ENCODE assay signal across 9 cellular contexts in the genomic region with DNA sequence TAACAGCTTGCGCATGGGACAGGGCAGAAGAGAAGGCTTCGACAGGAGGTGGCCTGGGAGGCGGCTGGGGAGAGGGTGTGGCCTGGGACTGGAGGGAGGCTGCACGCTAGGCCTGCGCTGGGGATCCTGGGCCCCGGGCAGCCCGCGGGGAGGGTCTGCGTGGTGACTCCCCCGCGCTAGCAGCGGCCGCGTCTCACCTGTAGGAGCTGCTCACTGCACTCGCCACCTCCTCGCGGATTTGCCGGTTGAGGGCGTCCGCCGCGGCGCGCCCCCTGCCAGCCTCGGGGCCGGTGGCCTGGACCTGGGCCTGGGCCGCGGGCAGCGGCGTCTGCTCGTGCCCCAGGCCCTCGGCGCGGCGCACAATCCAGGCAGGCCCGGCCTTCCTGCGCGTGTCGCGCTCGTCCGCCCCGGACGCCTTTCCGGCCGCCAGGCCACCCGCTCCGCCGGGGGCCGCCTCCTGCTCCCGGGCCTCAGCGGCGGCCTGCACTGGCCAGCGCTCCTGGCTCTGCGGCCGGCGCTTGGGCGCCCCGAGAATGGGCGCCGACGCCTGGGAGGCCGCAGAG. TPM values are rescaled to one million over a fixed set of nuclear protein-coding genes. Genes with fewer than 3 reads are reported as not detected.
DNase-seq lines count a peak whose midpoint lies in the region; ATAC-seq and TF ChIP-seq lines count a peak whose summit lies in the region.
"Had no signal": no experiment of that assay in that cellular context is flagged by ENCODE, and none has a peak within 500 bp of the region (broad histone marks: within the 10 kb centered on the region; RNA-seq: fewer than 3 reads in every experiment).

No MANE protein-coding gene starts in this region.

- peaks cover 22% of the 10 kb centered on the region; the same call in 1 of the 2 replicates for H3K4me1 ChIP-seq in HUES6 (ENCODE audit: control insufficient read depth, insufficient read depth, low read length)
- no peaks in the 10 kb centered on the region for H3K4me1 ChIP-seq in OCI-LY7 (ENCODE audit: insufficient read depth, low read length, poor library complexity, severe bottlenecking)

- H3K9me3 Mint-ChIP-seq in activated T-helper 1 cell treated with anti-CD3 and anti-CD28 coated beads, Interleukin-12 subunit alpha, Interleukin-12 subunit beta, Interleukin-2, Interleukin-4 antibody, amounts not matched to agents 30 ng/mL and 10 ng/mL and 1 ng/mL, durations not matched to agents 14 hours and 24 hours and 36 hours: peaks cover 6% of the 10 kb centered on the region

- H2AFZ ChIP-seq in OCI-LY7 (ENCODE audit: low read length): no peak overlapping the region

- peak; percentile 80 for ATAC-seq in Right ventricle myocardium superior (ENCODE audit: poor library complexity)

- peaks cover 66% of the 10 kb centered on the region for H3K27me3 Mint-ChIP-seq in activated T-helper 1 cell treated with anti-CD3 and anti-CD28 coated beads, Interleukin-12 subunit alpha, Interleukin-12 subunit beta, Interleukin-2, Interleukin-4 antibody, amounts not matched to agents 30 ng/mL and 10 ng/mL and 1 ng/mL, durations not matched to agents 14 hours and 24 hours and 36 hours (ENCODE audit: insufficient read depth)

- no peaks in the 10 kb centered on the region for H3K9me3 ChIP-seq in HUES6 (ENCODE audit: control insufficient read depth, insufficient read depth, low read depth, low read length)
- no peaks in the 10 kb centered on the region for H3K9me3 ChIP-seq in OCI-LY7 (ENCODE audit: low read length)

- intact Hi-C loops in activated T-helper 1 cell treated with anti-CD3 and anti-CD28 coated beads, Interleukin-12 subunit alpha, Interleukin-12 subunit beta, Interleukin-2, Interleukin-4 antibody, amounts not matched to agents 30 ng/mL and 10 ng/mL and 1 ng/mL, durations not matched to agents 14 hours and 24 hours and 36 hours (cut with micrococcal nuclease): loop anchor here (5.0 kb wide), 2 partner anchors 85 to 130 kb away; no protein-coding TSS in a partner anchor
- intact Hi-C loops in Right ventricle myocardium superior (cut with DNase I): loop anchor here (10.0 kb wide), 1 partner anchor 123 kb away; no protein-coding TSS in a partner anchor
- intact Hi-C loops in posterior cingulate gyrus (cut with DNase I): no loop called here
- intact Hi-C loops in posterior vena cava (cut with DNase I): no loop called here
- intact Hi-C loops in OCI-LY7 (cut with micrococcal nuclease; ENCODE audit: unreplicated experiment): no loop called here

- peaks cover 46% of the 10 kb centered on the region for H3K4me1 Mint-ChIP-seq in activated T-helper 1 cell treated with anti-CD3 and anti-CD28 coated beads, Interleukin-12 subunit alpha, Interleukin-12 subunit beta, Interleukin-2, Interleukin-4 antibody, amounts not matched to agents 30 ng/mL and 10 ng/mL and 1 ng/mL, durations not matched to agents 14 hours and 24 hours and 36 hours (ENCODE audit: low read depth)

- H3K27ac Mint-ChIP-seq in activated T-helper 1 cell treated with anti-CD3 and anti-CD28 coated beads, Interleukin-12 subunit alpha, Interleukin-12 subunit beta, Interleukin-2, Interleukin-4 antibody, amounts not matched to agents 30 ng/mL and 10 ng/mL and 1 ng/mL, durations not matched to agents 14 hours and 24 hours and 36 hours: no peak overlapping the region

- peaks cover 10% of the 10 kb centered on the region for H3K36me3 Mint-ChIP-seq in activated T-helper 1 cell treated with anti-CD3 and anti-CD28 coated beads, Interleukin-12 subunit alpha, Interleukin-12 subunit beta, Interleukin-2, Interleukin-4 antibody, amounts not matched to agents 30 ng/mL and 10 ng/mL and 1 ng/mL, durations not matched to agents 14 hours and 24 hours and 36 hours (ENCODE audit: low read depth)

- TF ChIP-seq CTCF in OCI-LY7 (conservative IDR thresholded peaks at IDR 0.05; ENCODE audit: low read length): no peak

- peak overlapping the region; percentile 76 for H3K4me3 Mint-ChIP-seq in activated T-helper 1 cell treated with anti-CD3 and anti-CD28 coated beads, Interleukin-12 subunit alpha, Interleukin-12 subunit beta, Interleukin-2, Interleukin-4 antibody, amounts not matched to agents 30 ng/mL and 10 ng/mL and 1 ng/mL, durations not matched to agents 14 hours and 24 hours and 36 hours

- no peak overlapping the region for H3K9ac ChIP-seq in HUES6 (ENCODE audit: low read length)

- BruUV-seq in OCI-LY7 (replicated peaks; lab: Mats Ljungman, UMichigan): no TSS peak

- H3K79me2 ChIP-seq in OCI-LY7 (ENCODE audit: insufficient read depth, low read depth, low read length): no peaks in the 10 kb centered on the region

- peaks cover 83% of the 10 kb centered on the region for H3K27me3 ChIP-seq in HUES6 (ENCODE audit: control insufficient read depth, insufficient read depth, low read length)

- DNase-seq in DMS153 treated with DMSO at 0.1 percent for 48 hours (lab: John Stamatoyannopoulos, UW; ENCODE audit: unreplicated experiment) (peak; percentile 17), Right ventricle myocardium superior (peak; percentile 53), posterior cingulate gyrus (peak in 8 of 10 donors; percentile 10 to 91 (median 40)), posterior vena cava (ENCODE audit: low spot score) (no peak), mucosa of gallbladder (ENCODE audit: low spot score) (no peak), OCI-LY7 (ENCODE audit: low spot score) (no peak)
- no peak for DNase-seq in activated T-helper 1 cell treated with anti-CD3 and anti-CD28 coated beads, Interleukin-12 subunit alpha, Interleukin-12 subunit beta, Interleukin-2, Interleukin-4 antibody, amounts not matched to agents 30 ng/mL and 10 ng/mL and 1 ng/mL, durations not matched to agents 14 hours and 24 hours and 36 hours (ENCODE audit: low spot score)

- no peaks in the 10 kb centered on the region for H4K20me1 ChIP-seq in OCI-LY7 (ENCODE audit: insufficient read depth, low read length)

- H3K4me2 ChIP-seq in OCI-LY7 (ENCODE audit: low read length): no peak overlapping the region

- no peak overlapping the region for H3K27ac ChIP-seq in HUES6 (ENCODE audit: low read depth, low read length)
- H3K27ac ChIP-seq in OCI-LY7 (ENCODE audit: low read depth, low read length, poor library complexity, severe bottlenecking): no peak overlapping the region

- H3K36me3 ChIP-seq in HUES6 (ENCODE audit: control insufficient read depth, insufficient read depth, low read length) (no peaks in the 10 kb centered on the region), OCI-LY7 (ENCODE audit: insufficient read depth, low read length) (no peaks in the 10 kb centered on the region)

- H3K4me3 ChIP-seq in HUES6 (ENCODE audit: low read depth, low read length) (peak overlapping the region; percentile 62), OCI-LY7 (ENCODE audit: low read depth, low read length, poor library complexity, severe bottlenecking) (no peak overlapping the region)

- CTCF ChIA-PET in OCI-LY7 (lab: Charles Lee; ENCODE audit: unreplicated experiment): no interaction called here

- POLR2A ChIA-PET in OCI-LY7 (lab: Charles Lee): interaction anchor here (1.6 kb wide), 1 partner anchor 11 kb away, joined by 3 read pairs; no protein-coding TSS in a partner anchor

- H3K9me2 ChIP-seq in OCI-LY7 (ENCODE audit: insufficient read depth, low read length): no peaks in the 10 kb centered on the region

RNA-seq across cellular contexts. Expression of a gene that starts 1.5 kb away (rescaled TPM):
- 0.49 and 0.54 TPM in 2 replicates for total RNA-seq in activated T-helper 1 cell treated with anti-CD3 and anti-CD28 coated beads, Interleukin-12 subunit alpha, Interleukin-12 subunit beta, Interleukin-2, Interleukin-4 antibody, amounts not matched to agents 30 ng/mL and 10 ng/mL and 1 ng/mL, durations not matched to agents 14 hours and 24 hours and 36 hours
- total RNA-seq in Right ventricle myocardium superior: 4.9 TPM
- 10 to 100 TPM; 11.6 TPM for total RNA-seq in posterior vena cava
- 13.3 TPM for total RNA-seq in mucosa of gallbladder
- not detected in 2 replicates for total RNA-seq in OCI-LY7 (2014; rRNA removed; shearing (Covaris generic))
- total RNA-seq in OCI-LY7 (2022): not detected in 2 replicates
- total RNA-seq: LHCN-M2 had no signal

RNA-seq across cellular contexts. Expression of a gene that starts 50.3 kb away (rescaled TPM):
- not detected in 2 replicates for total RNA-seq in activated T-helper 1 cell treated with anti-CD3 and anti-CD28 coated beads, Interleukin-12 subunit alpha, Interleukin-12 subunit beta, Interleukin-2, Interleukin-4 antibody, amounts not matched to agents 30 ng/mL and 10 ng/mL and 1 ng/mL, durations not matched to agents 14 hours and 24 hours and 36 hours
- 0.13 TPM for total RNA-seq in Right ventricle myocardium superior
- not detected for total RNA-seq in posterior vena cava
- total RNA-seq in mucosa of gallbladder: 1.4 TPM
- total RNA-seq in OCI-LY7 (2014; rRNA removed; shearing (Covaris generic)): not detected in 2 replicates
- total RNA-seq in OCI-LY7 (2022): not detected in 2 replicates
- total RNA-seq: LHCN-M2 had no signal

Comparison
In these comparisons a context has a peak if more than half of its experiments do, and no peak if none do; other contexts are left out.
1. DNase-seq: peak in DMS153 treated with DMSO at 0.1 percent for 48 hours (single experiment), Right ventricle myocardium superior (single experiment) and posterior cingulate gyrus (8 of 10); none in activated T-helper 1 cell treated with anti-CD3 and anti-CD28 coated beads, Interleukin-12 subunit alpha, Interleukin-12 subunit beta, Interleukin-2, Interleukin-4 antibody, amounts not matched to agents 30 ng/mL and 10 ng/mL and 1 ng/mL, durations not matched to agents 14 hours and 24 hours and 36 hours (single experiment), posterior vena cava (single experiment), mucosa of gallbladder (single experiment) and OCI-LY7 (single experiment).
2. intact Hi-C loops: an anchor here in activated T-helper 1 cell treated with anti-CD3 and anti-CD28 coated beads, Interleukin-12 subunit alpha, Interleukin-12 subunit beta, Interleukin-2, Interleukin-4 antibody, amounts not matched to agents 30 ng/mL and 10 ng/mL and 1 ng/mL, durations not matched to agents 14 hours and 24 hours and 36 hours (5.0 kb wide) and Right ventricle myocardium superior (10.0 kb wide); none called in posterior cingulate gyrus, posterior vena cava and OCI-LY7.